In the genomic region with DNA sequence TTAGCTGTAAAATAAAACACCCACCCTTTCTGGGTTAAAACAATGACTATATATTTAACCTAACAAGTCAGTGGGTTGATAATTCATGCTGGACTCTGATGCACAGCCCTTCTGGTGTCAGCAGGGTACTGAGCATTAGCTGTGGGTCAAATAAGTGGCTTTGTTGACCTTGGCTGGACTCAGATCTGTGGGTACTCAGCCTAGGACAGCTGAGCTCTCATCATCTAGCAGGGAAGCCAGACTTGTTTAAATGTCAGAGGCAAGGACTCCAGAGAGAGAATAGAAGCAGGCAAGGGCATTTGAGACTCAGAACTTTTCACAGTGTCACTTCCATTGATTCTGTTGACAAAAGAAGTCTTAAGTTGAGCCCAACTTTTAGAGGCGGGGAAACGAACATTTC, we compare ENCODE assay signal across 25 cellular contexts.
"Had no signal": no experiment of that assay in that cellular context is flagged by ENCODE, and none has a peak within 500 bp of the region (broad histone marks: within the 10 kb centered on the region; RNA-seq: fewer than 3 reads in every experiment).

No MANE protein-coding gene starts in this region.

- DNase-seq: activated CD4-positive, alpha-beta memory T cell treated with anti-CD3 and anti-CD28 coated beads for 36 hours; activated CD4-positive, alpha-beta T cell treated with anti-CD3 and anti-CD28 coated beads for 36 hours; activated CD4-positive, alpha-beta T cell treated with anti-CD3 and anti-CD28 coated beads, Interleukin-2, amount 10 ng/mL, durations not matched to agents 24 days and 14 days; activated CD4-positive, CD25-positive, alpha-beta regulatory T cell; activated CD4-positive, CD25-positive, alpha-beta regulatory T cell treated with anti-CD3 and anti-CD28 coated beads, Interleukin-2, amount 50 U/mL, for 72 hours; activated CD8-positive, alpha-beta memory T cell treated with anti-CD3 and anti-CD28 coated beads, Interleukin-2, amount 10 ng/mL, durations not matched to agents 7 days and 5 days; activated CD8-positive, alpha-beta memory T cell treated with anti-CD3 and anti-CD28 coated beads, Interleukin-2, amount 50 U/mL, for 4 hours; activated CD8-positive, alpha-beta T cell treated with anti-CD3 and anti-CD28 coated beads, Interleukin-2, amount 10 ng/mL, durations not matched to agents 7 days and 5 days; activated gamma-delta T cell; activated naive CD4-positive, alpha-beta T cell; activated naive CD4-positive, alpha-beta T cell treated with anti-CD3 and anti-CD28 coated beads, Interleukin-2, amount 10 ng/mL, durations not matched to agents 7 days and 5 days; activated naive CD8-positive, alpha-beta T cell treated with anti-CD3 and anti-CD28 coated beads, Interleukin-2, amount 10 ng/mL, durations not matched to agents 7 days and 5 days; activated T-cell treated with anti-CD3 and anti-CD28 coated beads, Interleukin-2, amount 50 U/mL, for 1 hour; activated T-cell treated with anti-CD3 and anti-CD28 coated beads, Interleukin-2, amount 50 U/mL, for 72 hours; dorsolateral prefrontal cortex; effector memory CD4-positive, alpha-beta T cell; endodermal cell; foreskin fibroblast; T-helper 2 cell had no signal

- H3K9me3 ChIP-seq: ascending aorta, breast epithelium had no signal

- H3K27ac ChIP-seq: ascending aorta, breast epithelium, cardiac muscle cell, coronary artery, dorsolateral prefrontal cortex had no signal

- H3K4me1 ChIP-seq: ascending aorta, breast epithelium had no signal

- H3K27me3 ChIP-seq: ascending aorta, breast epithelium, cardiac muscle cell, dorsolateral prefrontal cortex had no signal

- ATAC-seq: activated CD4-positive, alpha-beta T cell treated with anti-CD3 and anti-CD28 coated beads for 36 hours; activated CD8-positive, alpha-beta memory T cell treated with anti-CD3 and anti-CD28 coated beads, Interleukin-2, amount 10 ng/mL, durations not matched to agents 7 days and 5 days; activated CD8-positive, alpha-beta T cell treated with anti-CD3 and anti-CD28 coated beads, Interleukin-2, amount 10 ng/mL, durations not matched to agents 7 days and 5 days; activated naive CD4-positive, alpha-beta T cell treated with anti-CD3 and anti-CD28 coated beads, Interleukin-2, amount 50 U/mL, for 72 hours; activated T-cell treated with anti-CD3 and anti-CD28 coated beads, Interleukin-2, amount 50 U/mL, for 72 hours; esophagus mucosa had no signal

- H3K36me3 ChIP-seq: ascending aorta, breast epithelium, cardiac muscle cell had no signal

- H3K4me3 ChIP-seq: ascending aorta, breast epithelium, cardiac muscle cell, coronary artery, dorsolateral prefrontal cortex had no signal
